Comparison of ENCODE assay signal across 24 cellular contexts in the genomic region with DNA sequence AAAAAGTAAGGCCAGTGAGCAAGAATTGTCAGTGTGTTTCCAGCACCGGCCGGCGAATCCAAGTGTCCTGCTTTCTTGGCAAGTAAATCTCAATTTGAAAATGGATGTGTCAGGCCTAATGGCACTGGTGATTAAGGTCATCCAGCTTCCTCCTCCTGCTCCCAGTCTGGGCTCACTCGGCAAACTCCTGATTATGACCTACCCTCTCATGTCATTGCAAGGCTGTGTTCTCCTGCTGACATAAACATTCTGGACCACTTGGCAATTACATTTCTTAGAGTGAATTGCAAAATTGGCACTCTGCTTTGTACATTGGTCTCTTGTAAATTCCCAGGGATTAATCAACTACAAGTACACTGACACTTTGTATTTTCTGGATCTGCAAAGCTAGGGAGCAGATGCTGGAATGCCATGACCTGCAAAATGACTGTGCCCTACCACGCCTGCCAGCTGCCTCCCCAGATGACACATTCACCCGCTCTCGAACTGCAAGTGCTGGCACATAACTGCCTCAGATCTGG.
A peak's percentile ranks its signal among the peaks of the same experiment; 100 is the strongest.
DNase-seq lines count a peak whose midpoint lies in the region; ATAC-seq and TF ChIP-seq lines count a peak whose summit lies in the region.
"Had no signal": no experiment of that assay in that cellular context is flagged by ENCODE, and none has a peak within 500 bp of the region (broad histone marks: within the 10 kb centered on the region; RNA-seq: fewer than 3 reads in every experiment).

No MANE protein-coding gene starts in this region.

- H3K36me3 ChIP-seq in upper lobe of left lung (no peaks in the 10 kb centered on the region), neural progenitor cell (no peaks in the 10 kb centered on the region)
- H3K36me3 ChIP-seq: esophagus muscularis mucosa, neutrophil, vagina had no signal

- no peaks in the 10 kb centered on the region for H3K9me3 Mint-ChIP-seq in progenitor cell of endocrine pancreas (ENCODE audit: low read depth)
- no peaks in the 10 kb centered on the region for H3K9me3 Mint-ChIP-seq in neural progenitor cell
- H3K9me3 Mint-ChIP-seq: activated T-helper 1 cell treated with anti-CD3 and anti-CD28 coated beads, Interleukin-12 subunit alpha, Interleukin-12 subunit beta, Interleukin-2, Interleukin-4 antibody, amounts not matched to agents 30 ng/mL and 10 ng/mL and 1 ng/mL, durations not matched to agents 14 hours and 24 hours and 36 hours; CD8-positive, alpha-beta T cell; T-helper 2 cell treated with Interferon-gamma antibody and Interleukin-4, amounts not matched to agents 5 μg/mL and 100 μg/mL, for 36 hours had no signal

- H3K27ac ChIP-seq in upper lobe of left lung (no peak overlapping the region), neural progenitor cell (no peak overlapping the region)
- H3K27ac ChIP-seq: dorsolateral prefrontal cortex, esophagus muscularis mucosa, neutrophil, vagina had no signal

- H3K27ac Mint-ChIP-seq in progenitor cell of endocrine pancreas (no peak overlapping the region), neural progenitor cell (no peak overlapping the region)
- H3K27ac Mint-ChIP-seq: activated naive CD8-positive, alpha-beta T cell treated with anti-CD3 and anti-CD28 coated beads, Interleukin-2, amount 10 ng/mL, durations not matched to agents 7 days and 5 days; activated T-helper 1 cell treated with anti-CD3 and anti-CD28 coated beads, Interleukin-12 subunit alpha, Interleukin-12 subunit beta, Interleukin-2, Interleukin-4 antibody, amounts not matched to agents 30 ng/mL and 10 ng/mL and 1 ng/mL, durations not matched to agents 14 hours and 24 hours and 36 hours; CD8-positive, alpha-beta T cell; H9; IgD-negative memory B cell; T-helper 2 cell treated with Interferon-gamma antibody and Interleukin-4, amounts not matched to agents 5 μg/mL and 100 μg/mL, for 36 hours had no signal

- H3K36me3 Mint-ChIP-seq in progenitor cell of endocrine pancreas (ENCODE audit: insufficient read depth) (no peaks in the 10 kb centered on the region), neural progenitor cell (no peaks in the 10 kb centered on the region)
- H3K36me3 Mint-ChIP-seq: activated naive CD8-positive, alpha-beta T cell treated with anti-CD3 and anti-CD28 coated beads, Interleukin-2, amount 10 ng/mL, durations not matched to agents 7 days and 5 days; CD8-positive, alpha-beta T cell; IgD-negative memory B cell had no signal

- H3K27me3 Mint-ChIP-seq in progenitor cell of endocrine pancreas (no peaks in the 10 kb centered on the region), neural progenitor cell (ENCODE audit: insufficient read depth, low read depth) (no peaks in the 10 kb centered on the region)
- H3K27me3 Mint-ChIP-seq: activated naive CD8-positive, alpha-beta T cell treated with anti-CD3 and anti-CD28 coated beads, Interleukin-2, amount 10 ng/mL, durations not matched to agents 7 days and 5 days; IgD-negative memory B cell had no signal

- H3K9me3 ChIP-seq in upper lobe of left lung, result no peaks in the 10 kb centered on the region
- no peaks in the 10 kb centered on the region for H3K9me3 ChIP-seq in neural progenitor cell (ENCODE audit: low read depth)
- H3K9me3 ChIP-seq: esophagus muscularis mucosa, neutrophil, vagina had no signal

- H3K4me1 Mint-ChIP-seq in progenitor cell of endocrine pancreas (ENCODE audit: low read depth), result no peaks in the 10 kb centered on the region
- H3K4me1 Mint-ChIP-seq in neural progenitor cell, result no peaks in the 10 kb centered on the region
- H3K4me1 Mint-ChIP-seq: activated naive CD8-positive, alpha-beta T cell treated with anti-CD3 and anti-CD28 coated beads, Interleukin-2, amount 10 ng/mL, durations not matched to agents 7 days and 5 days; H9 had no signal

- TF ChIP-seq CTCF in foreskin fibroblast (IDR thresholded peaks at IDR 0.05; ENCODE audit: low read depth, low read length) (no peak), progenitor cell of endocrine pancreas (IDR thresholded peaks at IDR 0.05; ENCODE audit: unreplicated experiment) (no peak), upper lobe of left lung (IDR thresholded peaks at IDR 0.05) (no peak), neural progenitor cell (IDR thresholded peaks at IDR 0.05) (no peak)

- TF ChIP-seq EP300 in upper lobe of left lung (IDR thresholded peaks at IDR 0.05), result no peak

- DNase-seq in M059J (ENCODE audit: low read depth) (peak; percentile 87), amniotic epithelial cell (ENCODE audit: low read depth) (peak; percentile 38), foreskin fibroblast (peak; percentile 32 to 70), pons (ENCODE audit: low spot score) (peak; percentile 10), progenitor cell of endocrine pancreas (ENCODE audit: low spot score, unreplicated experiment) (no peak), upper lobe of left lung (no peak), NCI-H2107 (lab: John Stamatoyannopoulos, UW) (no peak), neural progenitor cell (ENCODE audit: low spot score) (no peak)
- DNase-seq: activated naive CD8-positive, alpha-beta T cell treated with anti-CD3 and anti-CD28 coated beads, Interleukin-2, amount 10 ng/mL, durations not matched to agents 7 days and 5 days; CD8-positive, alpha-beta T cell; dorsolateral prefrontal cortex; H9; hippocampal formation; NCI-H2029 treated with DMSO at 0.1 percent for 48 hours; NCI-H748 treated with DMSO at 0.1 percent for 48 hours; stimulated activated CD4-positive, alpha-beta T cell treated with anti-CD3 and anti-CD28 coated beads, Interleukin-2, amount 100 ng/mL, for 24 hours had no signal

- no peaks in the 10 kb centered on the region for H4K20me1 ChIP-seq in neural progenitor cell (ENCODE audit: low read depth)

- no peaks in the 10 kb centered on the region for H3K79me2 ChIP-seq in neural progenitor cell (ENCODE audit: low read depth)

- no peak for TF ChIP-seq POLR2A in upper lobe of left lung (IDR thresholded peaks at IDR 0.05)

- H3K4me2 ChIP-seq in neural progenitor cell, result no peak overlapping the region

- no peaks in the 10 kb centered on the region for H3F3A ChIP-seq in neural progenitor cell (ENCODE audit: low read depth)

- WGBS in upper lobe of left lung, 2 donors, result 65 to 75% methylated on average over 7 of the region's 7 CpGs

- H3K4me3 Mint-ChIP-seq in progenitor cell of endocrine pancreas (ENCODE audit: low read depth), result no peak overlapping the region
- no peak overlapping the region for H3K4me3 Mint-ChIP-seq in neural progenitor cell
- H3K4me3 Mint-ChIP-seq: activated naive CD8-positive, alpha-beta T cell treated with anti-CD3 and anti-CD28 coated beads, Interleukin-2, amount 10 ng/mL, durations not matched to agents 7 days and 5 days; activated T-helper 1 cell treated with anti-CD3 and anti-CD28 coated beads, Interleukin-12 subunit alpha, Interleukin-12 subunit beta, Interleukin-2, Interleukin-4 antibody, amounts not matched to agents 30 ng/mL and 10 ng/mL and 1 ng/mL, durations not matched to agents 14 hours and 24 hours and 36 hours; CD8-positive, alpha-beta T cell; H9; IgD-negative memory B cell; T-helper 2 cell treated with Interferon-gamma antibody and Interleukin-4, amounts not matched to agents 5 μg/mL and 100 μg/mL, for 36 hours had no signal

- H3K4me1 ChIP-seq in upper lobe of left lung (no peaks in the 10 kb centered on the region), neural progenitor cell (no peaks in the 10 kb centered on the region)
- H3K4me1 ChIP-seq: esophagus muscularis mucosa, vagina had no signal

- no peak overlapping the region for H2AFZ ChIP-seq in neural progenitor cell (replicated peaks)

- H3K9ac ChIP-seq in neural progenitor cell, result no peak overlapping the region

- H3K4me3 ChIP-seq in foreskin fibroblast (ENCODE audit: low read depth in 1 of 2, low read length in 2 of 2) (no peak overlapping the region), upper lobe of left lung (no peak overlapping the region), neural progenitor cell (no peak overlapping the region)
- H3K4me3 ChIP-seq: dorsolateral prefrontal cortex, esophagus muscularis mucosa, vagina had no signal

- no peak for ATAC-seq in upper lobe of left lung (ENCODE audit: low FRiP score in 2 of 2)
- ATAC-seq: activated CD4-positive, CD25-positive, alpha-beta regulatory T cell treated with anti-CD3 and anti-CD28 coated beads, Interleukin-2, amount 50 U/mL, for 24 hours; CD8-positive, alpha-beta T cell; sciatic nerve had no signal

- H3K27me3 ChIP-seq in upper lobe of left lung (no peaks in the 10 kb centered on the region), neural progenitor cell (no peaks in the 10 kb centered on the region)
- H3K27me3 ChIP-seq: esophagus muscularis mucosa, neutrophil, vagina had no signal

Comparison
In these comparisons a context has a peak if more than half of its experiments do, and no peak if none do; other contexts are left out.
1. DNase-seq: peak in M059J (single experiment), amniotic epithelial cell (single experiment), foreskin fibroblast (2 of 2) and pons (single experiment); none in progenitor cell of endocrine pancreas (single experiment), upper lobe of left lung (0 of 2), NCI-H2107 (single experiment) and neural progenitor cell (single experiment).